ENCODE assay signal across 2 cellular contexts in the genomic region with DNA sequence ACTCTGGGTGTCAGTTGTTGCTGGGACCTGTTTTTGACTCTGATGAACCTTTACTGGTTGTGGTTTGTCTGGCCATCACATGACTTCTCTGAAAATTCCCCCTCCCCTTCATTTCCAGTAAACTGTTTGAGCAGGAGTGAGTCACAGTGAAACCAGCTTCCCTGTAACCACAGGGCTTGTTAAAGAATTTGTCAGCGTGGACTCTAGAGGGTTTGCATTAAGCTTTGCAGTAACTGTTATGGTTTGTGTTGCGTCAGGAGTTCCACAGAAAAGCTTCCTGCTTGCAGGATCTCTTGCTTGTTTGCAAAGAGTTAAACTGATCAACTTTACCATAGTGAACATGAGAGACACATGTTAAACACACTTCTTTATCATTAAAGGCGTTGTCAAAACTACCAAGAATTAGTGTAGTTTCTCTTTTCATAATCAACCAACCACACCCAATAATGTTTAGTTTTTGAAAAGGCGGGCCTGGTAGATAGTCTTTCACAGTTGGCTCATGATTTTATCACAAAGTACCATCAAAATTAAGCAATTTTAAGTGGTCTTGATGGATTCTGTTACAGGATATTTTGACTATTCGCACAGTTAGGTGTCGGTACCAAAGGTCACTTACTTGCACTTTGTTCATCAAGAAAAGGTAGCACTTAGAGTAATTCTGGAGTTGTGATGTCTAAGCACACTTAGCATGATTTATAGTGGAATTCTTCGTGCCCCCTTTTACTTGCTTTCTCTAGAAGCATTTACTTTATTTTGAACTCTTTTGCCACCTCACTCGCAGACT.
A peak's percentile ranks its signal among the peaks of the same experiment; 100 is the strongest.
TF ChIP-seq lines count a peak whose summit lies in the region.

No MANE protein-coding gene starts in this region.

TF ChIP-seq in GM23338, 12 proteins besides CTCF, POLR2A, EP300 and RAD21 (continued from another document and continues in another):
- TF ChIP-seq, protein P1, sequence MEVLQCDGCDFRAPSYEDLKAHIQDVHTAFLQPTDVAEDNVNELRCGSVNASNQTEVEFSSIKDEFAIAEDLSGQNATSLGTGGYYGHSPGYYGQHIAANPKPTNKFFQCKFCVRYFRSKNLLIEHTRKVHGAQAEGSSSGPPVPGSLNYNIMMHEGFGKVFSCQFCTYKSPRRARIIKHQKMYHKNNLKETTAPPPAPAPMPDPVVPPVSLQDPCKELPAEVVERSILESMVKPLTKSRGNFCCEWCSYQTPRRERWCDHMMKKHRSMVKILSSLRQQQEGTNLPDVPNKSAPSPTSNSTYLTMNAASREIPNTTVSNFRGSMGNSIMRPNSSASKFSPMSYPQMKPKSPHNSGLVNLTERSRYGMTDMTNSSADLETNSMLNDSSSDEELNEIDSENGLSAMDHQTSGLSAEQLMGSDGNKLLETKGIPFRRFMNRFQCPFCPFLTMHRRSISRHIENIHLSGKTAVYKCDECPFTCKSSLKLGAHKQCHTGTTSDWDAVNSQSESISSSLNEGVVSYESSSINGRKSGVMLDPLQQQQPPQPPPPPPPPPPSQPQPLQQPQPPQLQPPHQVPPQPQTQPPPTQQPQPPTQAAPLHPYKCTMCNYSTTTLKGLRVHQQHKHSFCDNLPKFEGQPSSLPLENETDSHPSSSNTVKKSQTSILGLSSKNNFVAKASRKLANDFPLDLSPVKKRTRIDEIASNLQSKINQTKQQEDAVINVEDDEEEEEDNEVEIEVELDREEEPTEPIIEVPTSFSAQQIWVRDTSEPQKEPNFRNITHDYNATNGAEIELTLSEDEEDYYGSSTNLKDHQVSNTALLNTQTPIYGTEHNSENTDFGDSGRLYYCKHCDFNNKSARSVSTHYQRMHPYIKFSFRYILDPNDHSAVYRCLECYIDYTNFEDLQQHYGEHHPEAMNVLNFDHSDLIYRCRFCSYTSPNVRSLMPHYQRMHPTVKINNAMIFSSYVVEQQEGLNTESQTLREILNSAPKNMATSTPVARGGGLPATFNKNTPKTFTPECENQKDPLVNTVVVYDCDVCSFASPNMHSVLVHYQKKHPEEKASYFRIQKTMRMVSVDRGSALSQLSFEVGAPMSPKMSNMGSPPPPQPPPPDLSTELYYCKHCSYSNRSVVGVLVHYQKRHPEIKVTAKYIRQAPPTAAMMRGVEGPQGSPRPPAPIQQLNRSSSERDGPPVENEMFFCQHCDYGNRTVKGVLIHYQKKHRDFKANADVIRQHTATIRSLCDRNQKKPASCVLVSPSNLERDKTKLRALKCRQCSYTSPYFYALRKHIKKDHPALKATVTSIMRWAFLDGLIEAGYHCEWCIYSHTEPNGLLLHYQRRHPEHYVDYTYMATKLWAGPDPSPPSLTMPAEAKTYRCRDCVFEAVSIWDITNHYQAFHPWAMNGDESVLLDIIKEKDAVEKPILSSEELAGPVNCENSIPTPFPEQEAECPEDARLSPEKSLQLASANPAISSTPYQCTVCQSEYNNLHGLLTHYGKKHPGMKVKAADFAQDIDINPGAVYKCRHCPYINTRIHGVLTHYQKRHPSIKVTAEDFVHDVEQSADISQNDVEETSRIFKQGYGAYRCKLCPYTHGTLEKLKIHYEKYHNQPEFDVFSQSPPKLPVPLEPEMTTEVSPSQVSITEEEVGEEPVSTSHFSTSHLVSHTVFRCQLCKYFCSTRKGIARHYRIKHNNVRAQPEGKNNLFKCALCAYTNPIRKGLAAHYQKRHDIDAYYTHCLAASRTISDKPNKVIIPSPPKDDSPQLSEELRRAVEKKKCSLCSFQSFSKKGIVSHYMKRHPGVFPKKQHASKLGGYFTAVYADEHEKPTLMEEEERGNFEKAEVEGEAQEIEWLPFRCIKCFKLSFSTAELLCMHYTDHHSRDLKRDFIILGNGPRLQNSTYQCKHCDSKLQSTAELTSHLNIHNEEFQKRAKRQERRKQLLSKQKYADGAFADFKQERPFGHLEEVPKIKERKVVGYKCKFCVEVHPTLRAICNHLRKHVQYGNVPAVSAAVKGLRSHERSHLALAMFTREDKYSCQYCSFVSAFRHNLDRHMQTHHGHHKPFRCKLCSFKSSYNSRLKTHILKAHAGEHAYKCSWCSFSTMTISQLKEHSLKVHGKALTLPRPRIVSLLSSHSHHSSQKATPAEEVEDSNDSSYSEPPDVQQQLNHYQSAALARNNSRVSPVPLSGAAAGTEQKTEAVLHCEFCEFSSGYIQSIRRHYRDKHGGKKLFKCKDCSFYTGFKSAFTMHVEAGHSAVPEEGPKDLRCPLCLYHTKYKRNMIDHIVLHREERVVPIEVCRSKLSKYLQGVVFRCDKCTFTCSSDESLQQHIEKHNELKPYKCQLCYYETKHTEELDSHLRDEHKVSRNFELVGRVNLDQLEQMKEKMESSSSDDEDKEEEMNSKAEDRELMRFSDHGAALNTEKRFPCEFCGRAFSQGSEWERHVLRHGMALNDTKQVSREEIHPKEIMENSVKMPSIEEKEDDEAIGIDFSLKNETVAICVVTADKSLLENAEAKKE (CRISPR knock-in tag; IDR thresholded peaks at IDR 0.05), result no peak
- no peak for TF ChIP-seq REST (IDR thresholded peaks at IDR 0.05; ENCODE audit: unreplicated experiment)
- no peak for TF ChIP-seq STAT1 (IDR thresholded peaks at IDR 0.05; ENCODE audit: unreplicated experiment)
- no peak for TF ChIP-seq ZNF331 (CRISPR knock-in tag; IDR thresholded peaks at IDR 0.05; ENCODE audit: low read depth)
- TF ChIP-seq POLR2AphosphoS5 (IDR thresholded peaks at IDR 0.05; ENCODE audit: low read depth), result no peak
- TF ChIP-seq EZH2phosphoT487 (IDR thresholded peaks at IDR 0.05; ENCODE audit: unreplicated experiment), result no peak
- TF ChIP-seq, protein P2, sequence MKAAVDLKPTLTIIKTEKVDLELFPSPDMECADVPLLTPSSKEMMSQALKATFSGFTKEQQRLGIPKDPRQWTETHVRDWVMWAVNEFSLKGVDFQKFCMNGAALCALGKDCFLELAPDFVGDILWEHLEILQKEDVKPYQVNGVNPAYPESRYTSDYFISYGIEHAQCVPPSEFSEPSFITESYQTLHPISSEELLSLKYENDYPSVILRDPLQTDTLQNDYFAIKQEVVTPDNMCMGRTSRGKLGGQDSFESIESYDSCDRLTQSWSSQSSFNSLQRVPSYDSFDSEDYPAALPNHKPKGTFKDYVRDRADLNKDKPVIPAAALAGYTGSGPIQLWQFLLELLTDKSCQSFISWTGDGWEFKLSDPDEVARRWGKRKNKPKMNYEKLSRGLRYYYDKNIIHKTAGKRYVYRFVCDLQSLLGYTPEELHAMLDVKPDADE (IDR thresholded peaks at IDR 0.05), result no peak

TF ChIP-seq in K562, 482 proteins besides CTCF, POLR2A, EP300 and RAD21 (continued from another document and continues in another):
- TF ChIP-seq HMGXB4 (CRISPR knock-in tag; IDR thresholded peaks at IDR 0.05), result no peak
- TF ChIP-seq ZNF79 (CRISPR knock-in tag; IDR thresholded peaks at IDR 0.05; ENCODE audit: low read depth), result no peak
- TF ChIP-seq ZNF444 (CRISPR knock-in tag; IDR thresholded peaks at IDR 0.05), result no peak
- TF ChIP-seq, protein P3, sequence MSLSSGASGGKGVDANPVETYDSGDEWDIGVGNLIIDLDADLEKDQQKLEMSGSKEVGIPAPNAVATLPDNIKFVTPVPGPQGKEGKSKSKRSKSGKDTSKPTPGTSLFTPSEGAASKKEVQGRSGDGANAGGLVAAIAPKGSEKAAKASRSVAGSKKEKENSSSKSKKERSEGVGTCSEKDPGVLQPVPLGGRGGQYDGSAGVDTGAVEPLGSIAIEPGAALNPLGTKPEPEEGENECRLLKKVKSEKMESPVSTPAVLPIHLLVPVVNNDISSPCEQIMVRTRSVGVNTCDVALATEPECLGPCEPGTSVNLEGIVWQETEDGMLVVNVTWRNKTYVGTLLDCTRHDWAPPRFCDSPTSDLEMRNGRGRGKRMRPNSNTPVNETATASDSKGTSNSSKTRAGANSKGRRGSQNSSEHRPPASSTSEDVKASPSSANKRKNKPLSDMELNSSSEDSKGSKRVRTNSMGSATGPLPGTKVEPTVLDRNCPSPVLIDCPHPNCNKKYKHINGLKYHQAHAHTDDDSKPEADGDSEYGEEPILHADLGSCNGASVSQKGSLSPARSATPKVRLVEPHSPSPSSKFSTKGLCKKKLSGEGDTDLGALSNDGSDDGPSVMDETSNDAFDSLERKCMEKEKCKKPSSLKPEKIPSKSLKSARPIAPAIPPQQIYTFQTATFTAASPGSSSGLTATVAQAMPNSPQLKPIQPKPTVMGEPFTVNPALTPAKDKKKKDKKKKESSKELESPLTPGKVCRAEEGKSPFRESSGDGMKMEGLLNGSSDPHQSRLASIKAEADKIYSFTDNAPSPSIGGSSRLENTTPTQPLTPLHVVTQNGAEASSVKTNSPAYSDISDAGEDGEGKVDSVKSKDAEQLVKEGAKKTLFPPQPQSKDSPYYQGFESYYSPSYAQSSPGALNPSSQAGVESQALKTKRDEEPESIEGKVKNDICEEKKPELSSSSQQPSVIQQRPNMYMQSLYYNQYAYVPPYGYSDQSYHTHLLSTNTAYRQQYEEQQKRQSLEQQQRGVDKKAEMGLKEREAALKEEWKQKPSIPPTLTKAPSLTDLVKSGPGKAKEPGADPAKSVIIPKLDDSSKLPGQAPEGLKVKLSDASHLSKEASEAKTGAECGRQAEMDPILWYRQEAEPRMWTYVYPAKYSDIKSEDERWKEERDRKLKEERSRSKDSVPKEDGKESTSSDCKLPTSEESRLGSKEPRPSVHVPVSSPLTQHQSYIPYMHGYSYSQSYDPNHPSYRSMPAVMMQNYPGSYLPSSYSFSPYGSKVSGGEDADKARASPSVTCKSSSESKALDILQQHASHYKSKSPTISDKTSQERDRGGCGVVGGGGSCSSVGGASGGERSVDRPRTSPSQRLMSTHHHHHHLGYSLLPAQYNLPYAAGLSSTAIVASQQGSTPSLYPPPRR (CRISPR knock-in tag; IDR thresholded peaks at IDR 0.05; ENCODE audit: borderline replicate concordance), result no peak
- TF ChIP-seq REST (CRISPR knock-in tag; IDR thresholded peaks at IDR 0.05; ENCODE audit: low read depth), result no peak
- TF ChIP-seq STAT5B (CRISPR knock-in tag; IDR thresholded peaks at IDR 0.05), result no peak
- no peak for TF ChIP-seq HES1 (IDR thresholded peaks at IDR 0.05; ENCODE audit: low read depth)
- no peak for TF ChIP-seq MTF1 (CRISPR knock-in tag; IDR thresholded peaks at IDR 0.05; ENCODE audit: borderline replicate concordance)
- TF ChIP-seq, protein P4, sequence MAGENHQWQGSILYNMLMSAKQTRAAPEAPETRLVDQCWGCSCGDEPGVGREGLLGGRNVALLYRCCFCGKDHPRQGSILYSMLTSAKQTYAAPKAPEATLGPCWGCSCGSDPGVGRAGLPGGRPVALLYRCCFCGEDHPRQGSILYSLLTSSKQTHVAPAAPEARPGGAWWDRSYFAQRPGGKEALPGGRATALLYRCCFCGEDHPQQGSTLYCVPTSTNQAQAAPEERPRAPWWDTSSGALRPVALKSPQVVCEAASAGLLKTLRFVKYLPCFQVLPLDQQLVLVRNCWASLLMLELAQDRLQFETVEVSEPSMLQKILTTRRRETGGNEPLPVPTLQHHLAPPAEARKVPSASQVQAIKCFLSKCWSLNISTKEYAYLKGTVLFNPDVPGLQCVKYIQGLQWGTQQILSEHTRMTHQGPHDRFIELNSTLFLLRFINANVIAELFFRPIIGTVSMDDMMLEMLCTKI (IDR thresholded peaks at IDR 0.05; ENCODE audit: partially characterized antibody), result no peak
- TF ChIP-seq THAP7 (CRISPR knock-in tag; IDR thresholded peaks at IDR 0.05), result no peak
- no peak for TF ChIP-seq HMGN3 (IDR thresholded peaks at IDR 0.05; ENCODE audit: borderline replicate concordance, extremely low read depth, insufficient read length, low read depth, low read length)
- TF ChIP-seq, protein P5, sequence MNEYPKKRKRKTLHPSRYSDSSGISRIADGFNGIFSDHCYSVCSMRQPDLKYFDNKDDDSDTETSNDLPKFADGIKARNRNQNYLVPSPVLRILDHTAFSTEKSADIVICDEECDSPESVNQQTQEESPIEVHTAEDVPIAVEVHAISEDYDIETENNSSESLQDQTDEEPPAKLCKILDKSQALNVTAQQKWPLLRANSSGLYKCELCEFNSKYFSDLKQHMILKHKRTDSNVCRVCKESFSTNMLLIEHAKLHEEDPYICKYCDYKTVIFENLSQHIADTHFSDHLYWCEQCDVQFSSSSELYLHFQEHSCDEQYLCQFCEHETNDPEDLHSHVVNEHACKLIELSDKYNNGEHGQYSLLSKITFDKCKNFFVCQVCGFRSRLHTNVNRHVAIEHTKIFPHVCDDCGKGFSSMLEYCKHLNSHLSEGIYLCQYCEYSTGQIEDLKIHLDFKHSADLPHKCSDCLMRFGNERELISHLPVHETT (CRISPR knock-in tag; conservative IDR thresholded peaks at IDR 0.05 in 1 of 2, IDR thresholded peaks at IDR 0.05 in 1 of 2), result peak in 1 of 2 experiments; percentile 56; a peak in 2 of 4 replicates
